Comparison of ENCODE assay signal across 7 cellular contexts in the genomic region with DNA sequence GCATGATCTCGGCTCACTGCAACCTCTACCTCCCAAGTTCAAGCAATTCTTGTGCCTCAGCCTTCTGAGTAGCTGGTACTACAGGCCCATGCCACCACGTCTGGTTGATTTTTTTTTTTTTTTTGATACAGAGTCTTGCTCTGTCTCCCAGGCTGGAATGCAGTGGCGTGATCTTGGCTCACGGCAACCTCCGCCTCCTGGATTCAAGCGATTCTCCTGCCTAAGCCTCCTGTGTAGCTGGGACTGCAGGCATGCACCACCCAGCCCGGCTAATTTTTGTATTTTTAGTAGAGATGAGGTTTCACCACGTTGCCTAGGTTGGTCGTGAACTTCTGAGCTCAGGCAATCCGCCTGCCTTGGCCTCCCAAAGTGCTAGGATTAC. TPM values are rescaled to one million over a fixed set of nuclear protein-coding genes. Genes with fewer than 3 reads are reported as not detected.
"Had no signal": no experiment of that assay in that cellular context is flagged by ENCODE, and none has a peak within 500 bp of the region (broad histone marks: within the 10 kb centered on the region; RNA-seq: fewer than 3 reads in every experiment).

No MANE protein-coding gene starts in this region.

RNA-seq across cellular contexts. Expression of gene NHERF4, which starts 18.2 kb away (rescaled TPM):
- total RNA-seq: ascending aorta, MCF 10A, OCI-LY7, SJSA1 had no signal

RNA-seq across cellular contexts. Expression of gene ABCG4, which starts 18.2 kb away (rescaled TPM):
- total RNA-seq: activated CD4-positive, alpha-beta T cell treated with anti-CD3 and anti-CD28 coated beads for 36 hours; activated naive CD8-positive, alpha-beta T cell treated with anti-CD3 and anti-CD28 coated beads, Interleukin-2, amount 10 ng/mL, durations not matched to agents 7 days and 5 days; ascending aorta; MCF 10A; OCI-LY7; T-helper 17 cell had no signal
